9 cellular contexts compared by ENCODE assay signal in the genomic region with DNA sequence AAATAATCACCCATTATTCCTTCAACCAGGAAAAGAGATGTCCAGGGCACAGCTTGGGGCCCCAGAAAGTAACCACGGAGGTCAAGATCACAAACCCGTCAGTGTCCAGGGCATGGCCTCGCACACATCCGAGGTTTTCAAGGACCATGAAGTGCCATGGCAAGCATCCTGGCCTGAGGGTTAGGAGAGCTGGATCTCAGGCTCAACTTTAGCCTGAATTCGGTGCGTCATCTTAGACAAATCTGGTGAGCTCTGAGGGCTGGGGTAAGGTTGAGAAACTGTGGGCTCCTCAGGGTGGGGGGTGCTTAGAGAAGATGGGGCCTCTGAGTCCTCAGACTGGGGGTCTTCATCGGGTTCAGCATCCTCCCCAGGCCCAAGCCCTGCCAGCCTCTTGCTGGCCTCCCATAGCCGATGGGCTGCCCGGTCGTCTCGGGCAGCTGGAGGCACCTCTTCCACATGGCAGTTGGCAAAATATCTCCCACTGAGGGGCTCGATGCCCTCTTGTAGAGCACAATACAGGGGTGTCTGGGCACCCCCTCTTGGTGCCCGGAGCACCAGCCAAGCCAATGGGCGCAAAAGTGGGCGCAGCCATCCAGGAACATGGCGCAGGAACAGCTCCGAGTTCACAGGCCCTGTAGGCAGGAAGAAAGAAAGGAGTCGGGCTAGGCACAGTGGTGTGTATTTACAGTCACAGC. TPM values are rescaled to one million over a fixed set of nuclear protein-coding genes. Genes with fewer than 3 reads are reported as not detected.
A peak's percentile ranks its signal among the peaks of the same experiment; 100 is the strongest.
DNase-seq lines count a peak whose midpoint lies in the region; ATAC-seq and TF ChIP-seq lines count a peak whose summit lies in the region.
"Had no signal": no experiment of that assay in that cellular context is flagged by ENCODE, and none has a peak within 500 bp of the region (broad histone marks: within the 10 kb centered on the region; RNA-seq: fewer than 3 reads in every experiment).

No MANE protein-coding gene starts in this region.

- H3K4me3 ChIP-seq in adrenal gland (peak overlapping the region in 1 of 4 donors; percentile 96), mesenchymal stem cell (ENCODE audit: insufficient read depth in 1 of 2, low read depth in 1 of 2, low read length in 2 of 2) (peak overlapping the region in 1 of 2 experiments; percentile 90)

- H4K91ac ChIP-seq in mesenchymal stem cell (ENCODE audit: low read length): peak overlapping the region; percentile 45

- H3K18ac ChIP-seq in mesenchymal stem cell (ENCODE audit: low read depth in 1 of 2, low read length in 2 of 2): no peak overlapping the region

- peak overlapping the region; percentile 94 for H3K9ac ChIP-seq in mesenchymal stem cell (ENCODE audit: low read length)

- peak overlapping the region; percentile 95 for H3K27ac Mint-ChIP-seq in activated naive CD4-positive, alpha-beta T cell treated with anti-CD3 and anti-CD28 coated beads, Interleukin-2, amount 10 ng/mL, durations not matched to agents 7 days and 5 days
- H3K27ac Mint-ChIP-seq in type B pancreatic cell: peak overlapping the region; percentile 81

- peak overlapping the region; percentile 98 for H3K4me3 Mint-ChIP-seq in activated naive CD4-positive, alpha-beta T cell treated with anti-CD3 and anti-CD28 coated beads, Interleukin-2, amount 10 ng/mL, durations not matched to agents 7 days and 5 days
- peak overlapping the region; percentile 94 for H3K4me3 Mint-ChIP-seq in type B pancreatic cell

- no peak overlapping the region for H2BK5ac ChIP-seq in mesenchymal stem cell (ENCODE audit: low read depth, low read length, poor library complexity, severe bottlenecking)

- no peak overlapping the region for H3K4me2 ChIP-seq in mesenchymal stem cell (ENCODE audit: low read length, poor library complexity, severe bottlenecking)

- no peak for TF ChIP-seq POLR2A in adrenal gland (IDR thresholded peaks at IDR 0.05)

- intact Hi-C loops in adrenal gland (cut with DNase I): loop anchor here in 1 of 2 donors (5.0 kb wide), 2 partner anchors 36 to 136 kb away; no protein-coding TSS in a partner anchor

- H3K27ac ChIP-seq in adrenal gland (peak overlapping the region in 3 of 5 donors; percentile 87 to 98 (median 96)), mesenchymal stem cell (ENCODE audit: low read length, poor library complexity, severe bottlenecking) (no peak overlapping the region)

- H3K9me3 Mint-ChIP-seq in activated naive CD4-positive, alpha-beta T cell treated with anti-CD3 and anti-CD28 coated beads, Interleukin-2, amount 10 ng/mL, durations not matched to agents 7 days and 5 days: no peaks in the 10 kb centered on the region
- no peaks in the 10 kb centered on the region for H3K9me3 Mint-ChIP-seq in type B pancreatic cell

- no peaks in the 10 kb centered on the region for H3K9me3 ChIP-seq in adrenal gland (replicated peaks in 1 of 3)
- H3K9me3 ChIP-seq in mesenchymal stem cell (ENCODE audit: control insufficient read depth, low read length): no peaks in the 10 kb centered on the region

- H3K14ac ChIP-seq in mesenchymal stem cell (ENCODE audit: low read length in 2 of 2): no peak overlapping the region

- peaks cover 51% of the 10 kb centered on the region for H3K36me3 Mint-ChIP-seq in activated naive CD4-positive, alpha-beta T cell treated with anti-CD3 and anti-CD28 coated beads, Interleukin-2, amount 10 ng/mL, durations not matched to agents 7 days and 5 days
- peaks cover 4% of the 10 kb centered on the region for H3K36me3 Mint-ChIP-seq in type B pancreatic cell

- TF ChIP-seq CTCF in adrenal gland (IDR thresholded peaks at IDR 0.05) (no peak), type B pancreatic cell (conservative IDR thresholded peaks at IDR 0.05) (no peak)

- CTCF ChIA-PET in activated naive CD4-positive, alpha-beta T cell treated with anti-CD3 and anti-CD28 coated beads, Interleukin-2, amount 10 ng/mL, durations not matched to agents 7 days and 5 days (lab: Charles Lee): interaction anchor here (0.5 to 8.6 kb wide), 12 partner anchors 24 to 171 kb away, joined by 3 to 47 read pairs (median 4); a partner anchor contains a TSS

- H2BK12ac ChIP-seq in mesenchymal stem cell (ENCODE audit: low read length in 2 of 2): peak overlapping the region in 1 of 2 experiments; percentile 4

- DNase-seq in activated naive CD4-positive, alpha-beta T cell treated with anti-CD3 and anti-CD28 coated beads, Interleukin-2, amount 10 ng/mL, durations not matched to agents 7 days and 5 days: no peak
- DNase-seq in activated naive CD4-positive, alpha-beta T cell treated with Interleukin-2 at 50 U/mL for 16 hours: no peak
- DNase-seq in adrenal gland: peak in 1 of 7 donors; percentile 14
- DNase-seq in mesenchymal stem cell: no peak
- no peak for DNase-seq in type B pancreatic cell (ENCODE audit: extremely low spot score, unreplicated experiment)
- no peak for DNase-seq in NCI-H69 (lab: John Stamatoyannopoulos, UW)
- no peak for DNase-seq in SHP77 (lab: John Stamatoyannopoulos, UW)
- DNase-seq: HCEC 1CT had no signal

- no peak overlapping the region for H3K23ac ChIP-seq in mesenchymal stem cell (ENCODE audit: low read length in 2 of 2)

- H4K8ac ChIP-seq in mesenchymal stem cell (ENCODE audit: low read length): no peak overlapping the region

- H3K4ac ChIP-seq in mesenchymal stem cell (ENCODE audit: low read depth in 1 of 2, low read length in 2 of 2): no peak overlapping the region

- 77 to 82% (median 78%) methylated on average over 13 to 18 of the region's 18 CpGs for WGBS in adrenal gland, 4 donors
- 87% methylated on average over 18 of the region's 18 CpGs for WGBS in mesenchymal stem cell

- peaks cover 67% of the 10 kb centered on the region for H3K4me1 Mint-ChIP-seq in activated naive CD4-positive, alpha-beta T cell treated with anti-CD3 and anti-CD28 coated beads, Interleukin-2, amount 10 ng/mL, durations not matched to agents 7 days and 5 days
- peaks cover 37% of the 10 kb centered on the region for H3K4me1 Mint-ChIP-seq in type B pancreatic cell (ENCODE audit: unreplicated experiment)

- H3K36me3 ChIP-seq in adrenal gland (replicated peaks in 1 of 2): no peaks in the 10 kb centered on the region
- peaks cover 3 to 4% of the 10 kb centered on the region in 2 experiments for H3K36me3 ChIP-seq in mesenchymal stem cell (ENCODE audit: control insufficient read depth in 1 of 2, insufficient read depth in 2 of 2, low read depth in 1 of 2, low read length in 2 of 2)

- ATAC-seq in GM19463 (IDR thresholded peaks at IDR 0.05; ENCODE audit: unreplicated experiment): no peak

- peaks cover 14% of the 10 kb centered on the region for H3K79me1 ChIP-seq in mesenchymal stem cell (replicated peaks; ENCODE audit: low read length, poor library complexity, severe bottlenecking)

- H3K27me3 Mint-ChIP-seq in activated naive CD4-positive, alpha-beta T cell treated with anti-CD3 and anti-CD28 coated beads, Interleukin-2, amount 10 ng/mL, durations not matched to agents 7 days and 5 days: no peaks in the 10 kb centered on the region
- H3K27me3 Mint-ChIP-seq in type B pancreatic cell: no peaks in the 10 kb centered on the region

- H3K4me1 ChIP-seq in adrenal gland (replicated peaks in 1 of 2) (peaks cover 7 to 48% of the 10 kb centered on the region in 2 donors), mesenchymal stem cell (ENCODE audit: control insufficient read depth, insufficient read depth, low read depth, low read length) (peaks cover 28% of the 10 kb centered on the region)

- H2AK5ac ChIP-seq in mesenchymal stem cell (ENCODE audit: low read length, severe bottlenecking): peak overlapping the region; percentile 7

- peak overlapping the region; percentile 27 for H2BK120ac ChIP-seq in mesenchymal stem cell (ENCODE audit: low read depth, low read length)

- H2BK15ac ChIP-seq in mesenchymal stem cell (ENCODE audit: low read depth, poor library complexity, severe bottlenecking): peak overlapping the region; percentile 65

- H3K27me3 ChIP-seq in adrenal gland (no peaks in the 10 kb centered on the region), mesenchymal stem cell (ENCODE audit: control insufficient read depth in 1 of 2, insufficient read depth in 1 of 2, low read length in 2 of 2) (no peaks in the 10 kb centered on the region)

- no peak overlapping the region for H2AFZ ChIP-seq in mesenchymal stem cell (ENCODE audit: low read depth, low read length)

RNA-seq across cellular contexts. Expression of a gene that starts 0.9 kb away (rescaled TPM):
- total RNA-seq in adrenal gland (100 to 1,000 TPM in 2 of 8 donors, 10 to 100 TPM in 6; 48.4 to 193 (median 86.5) TPM), type B pancreatic cell (ENCODE audit: low replicate concordance) (73.1 and 90.6 TPM in 2 replicates)
- polyA plus RNA-seq in adrenal gland: 10 to 100 TPM; 36.8 to 43.3 (median 43.1) TPM
- polyA plus RNA-seq in mesenchymal stem cell (2013, experiment 1 of 2): 70.2 TPM
- 65.0 TPM for polyA plus RNA-seq in mesenchymal stem cell (2013, experiment 2 of 2)

RNA-seq across cellular contexts. Expression of a gene that starts 4.5 kb away (rescaled TPM):
- total RNA-seq in adrenal gland (10 to 100 TPM in 7 of 8 donors, 1 to 10 TPM in 1; 4.4 to 23.5 (median 14.7) TPM), type B pancreatic cell (ENCODE audit: low replicate concordance) (19.3 and 20.4 TPM in 2 replicates)
- polyA plus RNA-seq in adrenal gland: 10 to 100 TPM in 2 of 3 donors, 1 to 10 TPM in 1; 8.9 to 15.4 (median 10.5) TPM
- 1.8 TPM for polyA plus RNA-seq in mesenchymal stem cell (2013, experiment 1 of 2)
- 1.7 TPM for polyA plus RNA-seq in mesenchymal stem cell (2013, experiment 2 of 2)

RNA-seq across cellular contexts. Expression of a gene that starts 43.6 kb away (rescaled TPM):
- 10 to 100 TPM; 45.0 to 62.1 (median 55.1) TPM for total RNA-seq in adrenal gland
- 10 to 100 TPM; 44.0 to 80.8 (median 60.9) TPM for polyA plus RNA-seq in adrenal gland
- polyA plus RNA-seq in mesenchymal stem cell (2013, experiment 1 of 2): 25.6 TPM
- 25.3 TPM for polyA plus RNA-seq in mesenchymal stem cell (2013, experiment 2 of 2)
- total RNA-seq in type B pancreatic cell (ENCODE audit: low replicate concordance): 42.8 and 51.1 TPM in 2 replicates

RNA-seq across cellular contexts. Expression of a gene that starts 52.9 kb away (rescaled TPM):
- total RNA-seq in adrenal gland: 10 to 100 TPM; 19.6 to 47.9 (median 35.0) TPM
- polyA plus RNA-seq in adrenal gland: 10 to 100 TPM; 16.2 to 22.7 (median 18.7) TPM
- polyA plus RNA-seq in mesenchymal stem cell (2013, experiment 1 of 2): 22.4 TPM
- polyA plus RNA-seq in mesenchymal stem cell (2013, experiment 2 of 2): 20.9 TPM
- total RNA-seq in type B pancreatic cell (ENCODE audit: low replicate concordance): 47.8 and 58.0 TPM in 2 replicates

RNA-seq across cellular contexts. Expression of a gene that starts 55.8 kb away (rescaled TPM):
- total RNA-seq in adrenal gland (10 to 100 TPM in 6 of 8 donors, 1 to 10 TPM in 2; 5.5 to 18.3 (median 15.6) TPM), type B pancreatic cell (ENCODE audit: low replicate concordance) (28.7 and 38.8 TPM in 2 replicates)
- 10 to 100 TPM in 2 of 3 donors, 1 to 10 TPM in 1; 4.9 to 16.4 (median 10.6) TPM for polyA plus RNA-seq in adrenal gland
- polyA plus RNA-seq in mesenchymal stem cell (2013, experiment 1 of 2): 44.5 TPM
- 42.8 TPM for polyA plus RNA-seq in mesenchymal stem cell (2013, experiment 2 of 2)
